In genomic region chr3:4883011-4883410, GRCh38 we compare ENCODE assay signal across 35 cellular contexts.
A peak's percentile ranks its signal among the peaks of the same experiment; 100 is the strongest.
DNase-seq lines count a peak whose midpoint lies in the region; ATAC-seq, FAIRE-seq and TF ChIP-seq lines count a peak whose summit lies in the region.
"Had no signal": no experiment of that assay in that cellular context is flagged by ENCODE, and none has a peak within 500 bp of the region (broad histone marks: within the 10 kb centered on the region; RNA-seq: fewer than 3 reads in every experiment).

No MANE protein-coding gene starts in this region.

- peaks cover 6% of the 10 kb centered on the region for H3K4me1 Mint-ChIP-seq in WTC11
- H3K4me1 Mint-ChIP-seq: B cell; CD14-positive monocyte; CD4-positive, CD25-positive, alpha-beta regulatory T cell; CD8-positive, alpha-beta memory T cell had no signal

- no TSS peak for BruUV-seq in K562 (replicated peaks; lab: Mats Ljungman, UMichigan)

- no peaks in the 10 kb centered on the region; the same call in 1 of the 2 replicates for H3K27me3 Mint-ChIP-seq in WTC11 (ENCODE audit: low read depth)
- H3K27me3 Mint-ChIP-seq: B cell; CD4-positive, alpha-beta T cell; CD8-positive, alpha-beta memory T cell had no signal

- no peak overlapping the region for H3K27ac Mint-ChIP-seq in WTC11
- H3K27ac Mint-ChIP-seq: B cell; CD14-positive monocyte; CD4-positive, alpha-beta T cell; CD4-positive, CD25-positive, alpha-beta regulatory T cell; CD8-positive, alpha-beta memory T cell; CD8-positive, alpha-beta T cell had no signal

- H3K4me3 Mint-ChIP-seq in WTC11, result no peak overlapping the region
- H3K4me3 Mint-ChIP-seq: B cell; CD14-positive monocyte; CD4-positive, alpha-beta memory T cell; CD4-positive, alpha-beta T cell; CD4-positive, CD25-positive, alpha-beta regulatory T cell; CD8-positive, alpha-beta memory T cell; CD8-positive, alpha-beta T cell had no signal

- WGBS in K562 (ENCODE audit: insufficient coverage, low coverage, missing lambda C conversion rate), result 83% methylated on average over 3 of the region's 3 CpGs

- no peaks in the 10 kb centered on the region for H3K9me1 ChIP-seq in K562 (ENCODE audit: control insufficient read depth, insufficient read depth, low read length)

- peak overlapping the region; percentile 22; the same call in 1 of the 2 replicates for H3K27ac ChIP-seq in C4-2B
- H3K27ac ChIP-seq in K562 (ENCODE audit: extremely low read depth, low read depth, low read length), result no peak overlapping the region
- H3K27ac ChIP-seq: 22Rv1; A549; BLaER1; BLaER1 treated with 17β-estradiol and CSF1 and Interleukin-3, amounts not matched to agents 10 nM and 100 nM had no signal

- ATAC-seq in WTC11 (no peak), K562 (no peak)
- ATAC-seq: A549; CD8-positive, alpha-beta T cell had no signal

- H3K9me3 Mint-ChIP-seq in WTC11, result peaks cover 5% of the 10 kb centered on the region; the same call in 1 of the 2 replicates
- H3K9me3 Mint-ChIP-seq: CD14-positive monocyte; CD4-positive, alpha-beta memory T cell; CD4-positive, alpha-beta T cell; CD4-positive, CD25-positive, alpha-beta regulatory T cell; CD8-positive, alpha-beta memory T cell; CD8-positive, alpha-beta T cell had no signal

- POLR2A ChIA-PET in WTC11 (lab: Charles Lee), result no interaction called here
- POLR2A ChIA-PET in K562 (lab: Yijun Ruan, JAX), result interaction anchor here (1.8 kb wide), 1 partner anchor 11 kb away, joined by 5 read pairs; no protein-coding TSS in a partner anchor

- no peak overlapping the region for H2AFZ ChIP-seq in K562 (ENCODE audit: low read depth, low read length)

- H3K36me3 ChIP-seq in K562 (ENCODE audit: control insufficient read depth, insufficient read depth, low read length), result no peaks in the 10 kb centered on the region
- H3K36me3 ChIP-seq: BE2C; BLaER1; BLaER1 treated with 17β-estradiol and CSF1 and Interleukin-3, amounts not matched to agents 10 nM and 100 nM had no signal

- no peak for TF ChIP-seq POLR2A in K562 (conservative IDR thresholded peaks at IDR 0.05)

- H3K27me3 ChIP-seq in K562 (ENCODE audit: control insufficient read depth in 2 of 2, insufficient read depth in 2 of 2, low read length in 2 of 2), result no peaks in the 10 kb centered on the region
- H3K27me3 ChIP-seq: BE2C; BLaER1; BLaER1 treated with 17β-estradiol and CSF1 and Interleukin-3, amounts not matched to agents 10 nM and 100 nM had no signal

- no peak for DNase-seq in WTC11 (ENCODE audit: low spot score)
- no peak for DNase-seq in K562 (ENCODE audit: extremely low read depth in 1 of 4, low spot score in 3 of 4)
- DNase-seq in urothelium cell line (ENCODE audit: low spot score), result no peak
- DNase-seq in NCI-H1417 (lab: John Stamatoyannopoulos, UW), result no peak
- DNase-seq in stimulated activated CD4-positive, alpha-beta T cell treated with anti-CD3 and anti-CD28 coated beads, Interleukin-15, amount 100 ng/mL, for 24 hours, result no peak
- no peak for DNase-seq in SKM-1 treated with dmso at 0.1 percent for 144 hours (lab: John Stamatoyannopoulos, UW; ENCODE audit: unreplicated experiment)
- no peak for DNase-seq in SHP77 (lab: John Stamatoyannopoulos, UW)
- DNase-seq: 8988T; ACHN; AML-193; BE2C; C1 segment of cervical spinal cord; Caco-2; Calu3; CD4-positive, alpha-beta memory T cell; CD4-positive, alpha-beta T cell; CD4-positive, CD25-positive, alpha-beta regulatory T cell; CD8-positive, alpha-beta memory T cell; CD8-positive, alpha-beta T cell; COR-L47; DMS 273 treated with DMSO at 0.1 percent for 48 hours; DMS153; DMS53; DMS79; DMS79 treated with DMSO at 0.1 percent for 48 hours; DND-41; EL had no signal

- in situ Hi-C loops in K562 (cut with MboI), result no loop called here

- H3K9ac ChIP-seq in K562 (ENCODE audit: insufficient read depth in 1 of 2, low read depth in 2 of 2, low read length in 2 of 2), result no peak overlapping the region
- H3K9ac ChIP-seq: BLaER1; BLaER1 treated with 17β-estradiol and CSF1 and Interleukin-3, amounts not matched to agents 10 nM and 100 nM had no signal

- H3K79me2 ChIP-seq in K562 (ENCODE audit: control insufficient read depth, insufficient read depth, low read length), result no peaks in the 10 kb centered on the region

- H3K4me3 ChIP-seq in K562, result no peak overlapping the region
- H3K4me3 ChIP-seq: A549; BLaER1; BLaER1 treated with 17β-estradiol and CSF1 and Interleukin-3, amounts not matched to agents 10 nM and 100 nM had no signal

- no peaks in the 10 kb centered on the region for H3K9me3 ChIP-seq in K562 (replicated peaks; ENCODE audit: control insufficient read depth, insufficient read depth, low read depth, low read length)
- H3K9me3 ChIP-seq: A549, BE2C, BLaER1 had no signal

- intact Hi-C loops in K562 (cut with micrococcal nuclease), result no loop called here

- H3K4me1 ChIP-seq in K562 (replicated peaks in 1 of 2; ENCODE audit: control insufficient read depth in 2 of 2, insufficient read depth in 2 of 2, low read length in 2 of 2), result no peaks in the 10 kb centered on the region; a peak in 1 of 5 replicates
- H3K4me1 ChIP-seq: BE2C; BLaER1; BLaER1 treated with 17β-estradiol and CSF1 and Interleukin-3, amounts not matched to agents 10 nM and 100 nM; Caco-2 had no signal

- no peak for TF ChIP-seq CTCF in C4-2B (conservative IDR thresholded peaks at IDR 0.05)
- no peak for TF ChIP-seq CTCF in WTC11 (IDR thresholded peaks at IDR 0.05)
- no peak for TF ChIP-seq CTCF in K562 (IDR thresholded peaks at IDR 0.05 in 2 of 3, conservative IDR thresholded peaks at IDR 0.05 in 1 of 3; ENCODE audit: insufficient read depth in 2 of 3, low read depth in 1 of 3, low read length in 3 of 3)

- no peak overlapping the region for H3K4me2 ChIP-seq in K562 (ENCODE audit: insufficient read depth, low read length)
- H3K4me2 ChIP-seq: A549; BLaER1; BLaER1 treated with 17β-estradiol and CSF1 and Interleukin-3, amounts not matched to agents 10 nM and 100 nM had no signal

- no peaks in the 10 kb centered on the region for H4K20me1 ChIP-seq in K562 (replicated peaks; ENCODE audit: control insufficient read depth, insufficient read depth, low read length)
- H4K20me1 ChIP-seq: BLaER1; BLaER1 treated with 17β-estradiol and CSF1 and Interleukin-3, amounts not matched to agents 10 nM and 100 nM had no signal

- CTCF ChIA-PET in WTC11 (lab: Charles Lee), result no interaction called here
- CTCF ChIA-PET in K562 (lab: Yijun Ruan, JAX; ENCODE audit: low intra/inter-chr PET ratio), result no interaction called here

- FAIRE-seq in K562 (lab: Jason Lieb, UNC), result no peak
- FAIRE-seq in urothelium cell line (lab: Jason Lieb, UNC), result peak; percentile 76
- FAIRE-seq: A204.1 had no signal

- no peak for TF ChIP-seq EP300 in K562 (IDR thresholded peaks at IDR 0.05; ENCODE audit: low read length)

- H3K36me3 Mint-ChIP-seq in WTC11, result no peaks in the 10 kb centered on the region
- H3K36me3 Mint-ChIP-seq: CD14-positive monocyte; CD4-positive, alpha-beta memory T cell; CD4-positive, CD25-positive, alpha-beta regulatory T cell; CD8-positive, alpha-beta memory T cell; CD8-positive, alpha-beta T cell had no signal

- no peak for TF ChIP-seq RAD21 in K562 (CRISPR knock-in tag; conservative IDR thresholded peaks at IDR 0.05 in 1 of 2, IDR thresholded peaks at IDR 0.05 in 1 of 2)

TF ChIP-seq in WTC11, 78 proteins besides CTCF, POLR2A, EP300 and RAD21:
- no peak for TF ChIP-seq E2F5 (CRISPR knock-in tag; IDR thresholded peaks at IDR 0.05)
- TF ChIP-seq ZNF121 (CRISPR knock-in tag; IDR thresholded peaks at IDR 0.05), result peak; percentile 57; the same call in 1 of the 2 replicates

TF ChIP-seq in K562, 482 proteins besides CTCF, POLR2A, EP300 and RAD21:
- TF ChIP-seq MBD2 (IDR thresholded peaks at IDR 0.05; ENCODE audit: borderline replicate concordance, low read depth), result no peak
- peak; percentile 71; the same call in 1 of the 2 replicates for TF ChIP-seq ZNF121 (CRISPR knock-in tag; conservative IDR thresholded peaks at IDR 0.05)
